Comparison of ENCODE assay signal across 1 cellular context in genomic region chr1:246613131-246613758, GRCh38.
TF ChIP-seq lines count a peak whose summit lies in the region.

No MANE protein-coding gene starts in this region.

TF ChIP-seq in K562, 482 proteins besides CTCF, POLR2A, EP300 and RAD21:
- peak; percentile 26 for TF ChIP-seq PCBP1 (IDR thresholded peaks at IDR 0.05; ENCODE audit: low read depth, low read length, poor library complexity, severe bottlenecking)
- TF ChIP-seq POLR3A (IDR thresholded peaks at IDR 0.05; ENCODE audit: borderline replicate concordance, extremely low read depth, insufficient read depth, insufficient read length) = no peak
- no peak for TF ChIP-seq MBD2 (IDR thresholded peaks at IDR 0.05; ENCODE audit: borderline replicate concordance, low read depth)
- peak; percentile 78 for TF ChIP-seq PCBP2 (IDR thresholded peaks at IDR 0.05; ENCODE audit: low read depth, low read length, poor library complexity, severe bottlenecking)
- TF ChIP-seq KDM4B (IDR thresholded peaks at IDR 0.05; ENCODE audit: borderline replicate concordance in 2 of 2, low read depth in 1 of 2) = no peak
- TF ChIP-seq HNRNPK (IDR thresholded peaks at IDR 0.05; ENCODE audit: low read depth, low read length, poor library complexity, severe bottlenecking) = peak; percentile 48
